1 cellular context compared by ENCODE assay signal in genomic region chr1:70017770-70018169, GRCh38.
TF ChIP-seq lines count a peak whose summit lies in the region.

No MANE protein-coding gene starts in this region.

TF ChIP-seq in SK-N-SH, 30 proteins besides CTCF, POLR2A, EP300 and RAD21 (continued from another document):
- TF ChIP-seq ZBTB33 (IDR thresholded peaks at IDR 0.05; ENCODE audit: borderline replicate concordance, low read depth) (no peak), TEAD4 (IDR thresholded peaks at IDR 0.05; ENCODE audit: borderline replicate concordance, insufficient read depth) (no peak), MEF2A (IDR thresholded peaks at IDR 0.05; ENCODE audit: borderline replicate concordance, low read depth) (no peak), GABPA (IDR thresholded peaks at IDR 0.05; ENCODE audit: low read depth) (no peak), YY1 (IDR thresholded peaks at IDR 0.05; ENCODE audit: low read depth) (no peak), IRF3 (IDR thresholded peaks at IDR 0.05; ENCODE audit: low read depth, low read length) (no peak), TAF1 (IDR thresholded peaks at IDR 0.05; ENCODE audit: borderline replicate concordance, low read depth, low read length) (no peak), EZH2phosphoT487 (IDR thresholded peaks at IDR 0.05; ENCODE audit: borderline replicate concordance, low read depth) (no peak), NRF1 (IDR thresholded peaks at IDR 0.05; ENCODE audit: low read depth, low read length) (no peak), RXRA (IDR thresholded peaks at IDR 0.05; ENCODE audit: borderline replicate concordance, low read depth) (no peak), GATA2 (CRISPR knock-in tag; IDR thresholded peaks at IDR 0.05) (no peak), PBX3 (IDR thresholded peaks at IDR 0.05) (0 out of 2 replicates have a peak, but pooled peaks have one; percentile 13), FOXM1 (IDR thresholded peaks at IDR 0.05; ENCODE audit: low read depth) (no peak), MAX (IDR thresholded peaks at IDR 0.05; ENCODE audit: low read depth) (no peak), RCOR1 (IDR thresholded peaks at IDR 0.05; ENCODE audit: low read length) (no peak), FOSL2 (IDR thresholded peaks at IDR 0.05; ENCODE audit: borderline replicate concordance, low read depth) (peak; percentile 33; the same call in 1 of the 2 replicates), SMC3 (IDR thresholded peaks at IDR 0.05; ENCODE audit: low read depth, low read length) (no peak), FOXJ3 (CRISPR knock-in tag; IDR thresholded peaks at IDR 0.05) (no peak), RFX5 (IDR thresholded peaks at IDR 0.05; ENCODE audit: low read length) (no peak), CHD2 (IDR thresholded peaks at IDR 0.05; ENCODE audit: low read length, partially characterized antibody) (no peak)
- TF ChIP-seq, protein P1, sequence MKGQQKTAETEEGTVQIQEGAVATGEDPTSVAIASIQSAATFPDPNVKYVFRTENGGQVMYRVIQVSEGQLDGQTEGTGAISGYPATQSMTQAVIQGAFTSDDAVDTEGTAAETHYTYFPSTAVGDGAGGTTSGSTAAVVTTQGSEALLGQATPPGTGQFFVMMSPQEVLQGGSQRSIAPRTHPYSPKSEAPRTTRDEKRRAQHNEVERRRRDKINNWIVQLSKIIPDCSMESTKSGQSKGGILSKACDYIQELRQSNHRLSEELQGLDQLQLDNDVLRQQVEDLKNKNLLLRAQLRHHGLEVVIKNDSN (IDR thresholded peaks at IDR 0.05; ENCODE audit: borderline replicate concordance, low read depth) = no peak
- TF ChIP-seq, protein P2, sequence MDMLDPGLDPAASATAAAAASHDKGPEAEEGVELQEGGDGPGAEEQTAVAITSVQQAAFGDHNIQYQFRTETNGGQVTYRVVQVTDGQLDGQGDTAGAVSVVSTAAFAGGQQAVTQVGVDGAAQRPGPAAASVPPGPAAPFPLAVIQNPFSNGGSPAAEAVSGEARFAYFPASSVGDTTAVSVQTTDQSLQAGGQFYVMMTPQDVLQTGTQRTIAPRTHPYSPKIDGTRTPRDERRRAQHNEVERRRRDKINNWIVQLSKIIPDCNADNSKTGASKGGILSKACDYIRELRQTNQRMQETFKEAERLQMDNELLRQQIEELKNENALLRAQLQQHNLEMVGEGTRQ (IDR thresholded peaks at IDR 0.05; ENCODE audit: borderline replicate concordance, low read depth, low read length) = no peak
